ENCODE assay signal across 15 cellular contexts in the genomic region with DNA sequence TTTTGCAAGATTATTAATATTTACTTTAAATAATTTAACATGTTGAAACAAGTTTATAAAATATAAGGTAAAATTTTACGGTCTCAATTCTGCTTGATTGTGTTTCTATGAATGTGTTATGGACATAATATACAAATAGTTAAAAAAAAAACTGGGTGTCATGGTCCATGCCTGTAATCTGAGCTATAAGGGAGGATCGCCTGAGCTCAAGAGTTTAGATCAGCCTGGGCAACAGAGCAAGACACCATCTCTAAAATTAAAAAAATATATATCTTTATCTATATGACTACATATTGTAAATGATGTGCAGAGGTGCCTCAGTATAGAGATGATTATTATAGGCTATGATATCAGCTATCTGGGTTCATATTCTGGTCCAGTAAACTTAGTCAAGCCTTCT.
"Had no signal": no experiment of that assay in that cellular context is flagged by ENCODE, and none has a peak within 500 bp of the region (broad histone marks: within the 10 kb centered on the region; RNA-seq: fewer than 3 reads in every experiment).

No MANE protein-coding gene starts in this region.

- H3K9me3 ChIP-seq: esophagus muscularis mucosa, mucosa of descending colon, ovary, stomach had no signal

- H3K27ac Mint-ChIP-seq: activated naive CD8-positive, alpha-beta T cell treated with anti-CD3 and anti-CD28 coated beads, Interleukin-2, amount 10 ng/mL, durations not matched to agents 7 days and 5 days had no signal

- H3K27me3 ChIP-seq: dorsolateral prefrontal cortex, esophagus muscularis mucosa, ovary, stomach had no signal

- H3K9me3 Mint-ChIP-seq: activated naive CD8-positive, alpha-beta T cell treated with anti-CD3 and anti-CD28 coated beads, Interleukin-2, amount 10 ng/mL, durations not matched to agents 7 days and 5 days had no signal

- H3K4me3 ChIP-seq: dorsolateral prefrontal cortex, esophagus muscularis mucosa, mucosa of descending colon, ovary, stomach had no signal

- H3K27ac ChIP-seq: dorsolateral prefrontal cortex, esophagus muscularis mucosa, ovary, stomach had no signal

- H3K4me3 Mint-ChIP-seq: activated naive CD8-positive, alpha-beta T cell treated with anti-CD3 and anti-CD28 coated beads, Interleukin-2, amount 10 ng/mL, durations not matched to agents 7 days and 5 days had no signal

- DNase-seq: activated CD4-positive, alpha-beta T cell treated with anti-CD3 and anti-CD28 coated beads, Interleukin-2, amount 50 U/mL, for 1 hour; activated effector memory CD4-positive, alpha-beta T cell treated with Interleukin-2 at 50 U/mL for 16 hours; activated naive CD8-positive, alpha-beta T cell treated with anti-CD3 and anti-CD28 coated beads, Interleukin-2, amount 10 ng/mL, durations not matched to agents 7 days and 5 days; activated T-cell treated with anti-CD3 and anti-CD28 coated beads for 4 hours; anterior cingulate cortex; dorsolateral prefrontal cortex; foreskin fibroblast; glutamatergic neuron; mucosa of descending colon; ovary; retina; stimulated activated CD4-positive, alpha-beta T cell treated with anti-CD3 and anti-CD28 coated beads, Interleukin-15, amount 100 ng/mL, for 24 hours; stimulated activated CD4-positive, alpha-beta T cell treated with anti-CD3 and anti-CD28 coated beads, Interleukin-4, amount 100 ng/mL, for 24 hours; stomach had no signal

- H3K36me3 ChIP-seq: esophagus muscularis mucosa, ovary, stomach had no signal

- H3K27me3 Mint-ChIP-seq: activated naive CD8-positive, alpha-beta T cell treated with anti-CD3 and anti-CD28 coated beads, Interleukin-2, amount 10 ng/mL, durations not matched to agents 7 days and 5 days had no signal
